1 cellular context compared by ENCODE assay signal in genomic region chr15:82831894-82832600, GRCh38.
TF ChIP-seq lines count a peak whose summit lies in the region.

No MANE protein-coding gene starts in this region.

TF ChIP-seq in GM12878, 131 proteins besides CTCF, POLR2A, EP300 and RAD21 (continued from another document):
- TF ChIP-seq, protein P1, sequence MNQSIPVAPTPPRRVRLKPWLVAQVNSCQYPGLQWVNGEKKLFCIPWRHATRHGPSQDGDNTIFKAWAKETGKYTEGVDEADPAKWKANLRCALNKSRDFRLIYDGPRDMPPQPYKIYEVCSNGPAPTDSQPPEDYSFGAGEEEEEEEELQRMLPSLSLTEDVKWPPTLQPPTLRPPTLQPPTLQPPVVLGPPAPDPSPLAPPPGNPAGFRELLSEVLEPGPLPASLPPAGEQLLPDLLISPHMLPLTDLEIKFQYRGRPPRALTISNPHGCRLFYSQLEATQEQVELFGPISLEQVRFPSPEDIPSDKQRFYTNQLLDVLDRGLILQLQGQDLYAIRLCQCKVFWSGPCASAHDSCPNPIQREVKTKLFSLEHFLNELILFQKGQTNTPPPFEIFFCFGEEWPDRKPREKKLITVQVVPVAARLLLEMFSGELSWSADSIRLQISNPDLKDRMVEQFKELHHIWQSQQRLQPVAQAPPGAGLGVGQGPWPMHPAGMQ (IDR thresholded peaks at IDR 0.05; ENCODE audit: borderline replicate concordance), result no peak
- TF ChIP-seq HDAC2 (IDR thresholded peaks at IDR 0.05) (no peak), MLLT1 (IDR thresholded peaks at IDR 0.05) (peak; percentile 90), SUZ12 (IDR thresholded peaks at IDR 0.05; ENCODE audit: unreplicated experiment) (no peak), TCF3 (IDR thresholded peaks at IDR 0.05; ENCODE audit: borderline replicate concordance, insufficient read depth, low read depth, low read length) (no peak), POLR2AphosphoS2 (IDR thresholded peaks at IDR 0.05; ENCODE audit: low read depth, low read length) (0 out of 2 replicates have a peak, but pooled peaks have one; percentile 14), RELB (IDR thresholded peaks at IDR 0.05; ENCODE audit: low read depth) (no peak)
